2 cellular contexts compared by ENCODE assay signal in the genomic region with DNA sequence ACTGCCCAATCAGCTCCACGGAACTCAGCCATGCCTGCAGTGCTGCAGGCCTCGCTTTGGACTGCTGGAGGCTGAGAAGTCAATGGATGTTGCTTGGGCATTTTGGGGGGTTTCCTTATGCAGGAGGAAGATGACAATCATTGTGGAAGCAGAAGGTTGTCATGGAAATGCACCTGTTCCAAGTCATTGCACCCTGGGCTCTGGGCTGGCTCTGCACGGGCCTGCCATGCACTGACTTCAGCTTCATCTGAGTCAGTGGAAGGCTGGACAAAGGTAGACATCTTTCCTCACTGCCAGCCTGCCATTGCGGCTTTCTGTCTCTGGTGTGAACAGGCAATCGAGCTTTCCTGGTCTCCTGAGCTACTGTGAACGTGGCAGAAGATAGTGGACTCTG.
TF ChIP-seq lines count a peak whose summit lies in the region.

No MANE protein-coding gene starts in this region.

TF ChIP-seq in IMR-90, 13 proteins besides CTCF, POLR2A, EP300 and RAD21 (continued from another document):
- TF ChIP-seq RFX5 (IDR thresholded peaks at IDR 0.05; ENCODE audit: low read depth, low read length) (no peak), MXI1 (IDR thresholded peaks at IDR 0.05; ENCODE audit: borderline replicate concordance, low read depth, low read length) (no peak), MAZ (IDR thresholded peaks at IDR 0.05; ENCODE audit: borderline replicate concordance, low read depth, low read length) (no peak), ELK1 (IDR thresholded peaks at IDR 0.05; ENCODE audit: borderline replicate concordance, low read depth, low read length) (no peak), CHD1 (IDR thresholded peaks at IDR 0.05; ENCODE audit: low read depth, low read length) (no peak)
- TF ChIP-seq, protein P1, sequence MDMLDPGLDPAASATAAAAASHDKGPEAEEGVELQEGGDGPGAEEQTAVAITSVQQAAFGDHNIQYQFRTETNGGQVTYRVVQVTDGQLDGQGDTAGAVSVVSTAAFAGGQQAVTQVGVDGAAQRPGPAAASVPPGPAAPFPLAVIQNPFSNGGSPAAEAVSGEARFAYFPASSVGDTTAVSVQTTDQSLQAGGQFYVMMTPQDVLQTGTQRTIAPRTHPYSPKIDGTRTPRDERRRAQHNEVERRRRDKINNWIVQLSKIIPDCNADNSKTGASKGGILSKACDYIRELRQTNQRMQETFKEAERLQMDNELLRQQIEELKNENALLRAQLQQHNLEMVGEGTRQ (IDR thresholded peaks at IDR 0.05; ENCODE audit: low read depth, low read length), result no peak
TF ChIP-seq in IMR-90: peak in this region for 0.

TF ChIP-seq in neural cell, 6 proteins besides CTCF, POLR2A, EP300 and RAD21 (continued from another document):
- TF ChIP-seq REST (IDR thresholded peaks at IDR 0.05; ENCODE audit: borderline replicate concordance), result no peak
